Comparison of ENCODE assay signal across 18 cellular contexts in the genomic region with DNA sequence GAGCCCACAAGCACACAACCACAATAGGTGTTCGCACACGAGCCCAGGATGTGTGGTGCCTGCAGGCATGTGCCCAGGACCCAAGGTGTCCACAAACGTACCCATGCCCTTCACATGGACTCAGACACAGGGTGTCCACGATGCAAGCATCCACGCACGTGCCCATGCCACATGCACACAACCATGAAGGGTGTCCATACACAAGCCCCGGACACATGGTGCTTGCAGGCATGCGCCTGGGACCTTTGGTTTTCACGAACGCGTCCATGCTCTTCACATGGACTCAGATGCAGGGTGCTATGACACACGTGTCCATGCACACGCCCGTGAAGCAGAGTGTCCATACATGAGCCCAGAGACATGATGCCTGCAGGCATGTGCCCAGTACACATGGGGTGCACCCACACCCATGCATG. TPM values are rescaled to one million over a fixed set of nuclear protein-coding genes. Genes with fewer than 3 reads are reported as not detected.
DNase-seq lines count a peak whose midpoint lies in the region; ATAC-seq, FAIRE-seq and TF ChIP-seq lines count a peak whose summit lies in the region.
"Had no signal": no experiment of that assay in that cellular context is flagged by ENCODE, and none has a peak within 500 bp of the region (broad histone marks: within the 10 kb centered on the region; RNA-seq: fewer than 3 reads in every experiment).

No MANE protein-coding gene starts in this region.

- H3K36me3 Mint-ChIP-seq in activated naive CD4-positive, alpha-beta T cell treated with anti-CD3 and anti-CD28 coated beads, Interleukin-2, amount 10 ng/mL, durations not matched to agents 7 days and 5 days: no peaks in the 10 kb centered on the region
- H3K36me3 Mint-ChIP-seq in MCF 10A (ENCODE audit: insufficient read depth, unreplicated experiment): no peaks in the 10 kb centered on the region
- H3K36me3 Mint-ChIP-seq: CD8-positive, alpha-beta memory T cell had no signal

- no peak overlapping the region for H2AK5ac ChIP-seq in mesendoderm (ENCODE audit: low read length)

- no peaks in the 10 kb centered on the region for H3K9me3 ChIP-seq in ascending aorta
- no peaks in the 10 kb centered on the region for H3K9me3 ChIP-seq in transverse colon
- H3K9me3 ChIP-seq: breast epithelium, pancreas had no signal

- H3K4me1 Mint-ChIP-seq in activated naive CD4-positive, alpha-beta T cell treated with anti-CD3 and anti-CD28 coated beads, Interleukin-2, amount 10 ng/mL, durations not matched to agents 7 days and 5 days: peaks cover 3% of the 10 kb centered on the region
- peaks cover 13% of the 10 kb centered on the region for H3K4me1 Mint-ChIP-seq in MCF 10A (ENCODE audit: insufficient read depth, unreplicated experiment)

- no peak overlapping the region for H3K18ac ChIP-seq in mesendoderm (ENCODE audit: low read length)

- CTCF ChIA-PET in activated naive CD4-positive, alpha-beta T cell treated with anti-CD3 and anti-CD28 coated beads, Interleukin-2, amount 10 ng/mL, durations not matched to agents 7 days and 5 days (lab: Charles Lee): no interaction called here
- CTCF ChIA-PET in MCF 10A (lab: Yijun Ruan, JAX): interaction anchor here (0.9 kb wide), 1 partner anchor 11 kb away, joined by 3 read pairs; no protein-coding TSS in a partner anchor

- no peak overlapping the region for H3K4me2 ChIP-seq in mesendoderm (ENCODE audit: low read length)

- H2BK5ac ChIP-seq in mesendoderm (ENCODE audit: low read length): no peak overlapping the region

- H3K27me3 ChIP-seq in ascending aorta (no peaks in the 10 kb centered on the region), mesendoderm (ENCODE audit: insufficient read depth, low read length, poor library complexity) (no peaks in the 10 kb centered on the region), transverse colon (no peaks in the 10 kb centered on the region)
- H3K27me3 ChIP-seq: breast epithelium, pancreas had no signal

- no peak overlapping the region for H3K27ac Mint-ChIP-seq in activated naive CD4-positive, alpha-beta T cell treated with anti-CD3 and anti-CD28 coated beads, Interleukin-2, amount 10 ng/mL, durations not matched to agents 7 days and 5 days
- H3K27ac Mint-ChIP-seq in MCF 10A (ENCODE audit: low read depth, unreplicated experiment): no peak overlapping the region

- no peak overlapping the region for H4K5ac ChIP-seq in mesendoderm (ENCODE audit: low read length)

- H3K9ac ChIP-seq in mesendoderm (ENCODE audit: low read length): no peak overlapping the region

- TF ChIP-seq CTCF in ascending aorta (IDR thresholded peaks at IDR 0.05) (no peak), transverse colon (IDR thresholded peaks at IDR 0.05) (no peak), MCF 10A (IDR thresholded peaks at IDR 0.05; ENCODE audit: unreplicated experiment) (no peak)

- H2BK15ac ChIP-seq in mesendoderm (replicated peaks; ENCODE audit: low read depth): no peak overlapping the region

- intact Hi-C loops in ascending aorta (cut with DNase I): no loop called here
- intact Hi-C loops in transverse colon (cut with DNase I; ENCODE audit: low total_unique reads): no loop called here
- intact Hi-C loops in MCF 10A (cut with micrococcal nuclease): no loop called here

- no peaks in the 10 kb centered on the region for H3K9me3 Mint-ChIP-seq in activated naive CD4-positive, alpha-beta T cell treated with anti-CD3 and anti-CD28 coated beads, Interleukin-2, amount 10 ng/mL, durations not matched to agents 7 days and 5 days
- H3K9me3 Mint-ChIP-seq in MCF 10A (ENCODE audit: unreplicated experiment): no peaks in the 10 kb centered on the region
- H3K9me3 Mint-ChIP-seq: CD8-positive, alpha-beta memory T cell had no signal

- POLR2A ChIA-PET in MCF 10A (lab: Yijun Ruan, JAX): interaction anchor here (1.4 kb wide), 1 partner anchor 40 kb away, joined by 3 read pairs; no protein-coding TSS in a partner anchor

- H3K56ac ChIP-seq in mesendoderm (ENCODE audit: low read length): peak overlapping the region; percentile 36

- in situ Hi-C loops in transverse colon (cut with MboI; ENCODE audit: low pct_ligation_motif_present in 1 of 4, low pct_unique_long_range_greater_than_20kb in 1 of 4, low sequenced_read_pairs in 3 of 4): no loop called here

- no peaks in the 10 kb centered on the region for H3K79me1 ChIP-seq in mesendoderm (ENCODE audit: low read length)

- H3K27me3 Mint-ChIP-seq in activated naive CD4-positive, alpha-beta T cell treated with anti-CD3 and anti-CD28 coated beads, Interleukin-2, amount 10 ng/mL, durations not matched to agents 7 days and 5 days: peaks cover 4% of the 10 kb centered on the region
- peaks cover 5% of the 10 kb centered on the region for H3K27me3 Mint-ChIP-seq in MCF 10A (ENCODE audit: insufficient read depth, unreplicated experiment)

- no peak overlapping the region for H3K4me3 ChIP-seq in ascending aorta
- H3K4me3 ChIP-seq in mesendoderm (ENCODE audit: low read length): no peak overlapping the region
- no peak overlapping the region for H3K4me3 ChIP-seq in transverse colon
- H3K4me3 ChIP-seq: breast epithelium, pancreas had no signal

- H3K79me2 ChIP-seq in mesendoderm (ENCODE audit: control insufficient read depth, insufficient read depth, low read length): no peaks in the 10 kb centered on the region

- no peak for TF ChIP-seq EP300 in transverse colon (IDR thresholded peaks at IDR 0.05; ENCODE audit: low read depth)

- FAIRE-seq in GM12891 (lab: Jason Lieb, UNC): no peak
- FAIRE-seq: pancreas, RCC 7860 had no signal

- H4K8ac ChIP-seq in mesendoderm (ENCODE audit: low read depth, low read length): no peak overlapping the region

- H3K4ac ChIP-seq in mesendoderm (ENCODE audit: low read depth, low read length): no peak overlapping the region

- DNase-seq in activated naive CD4-positive, alpha-beta T cell treated with anti-CD3 and anti-CD28 coated beads, Interleukin-2, amount 10 ng/mL, durations not matched to agents 7 days and 5 days: peak; percentile 19
- DNase-seq in activated naive CD4-positive, alpha-beta T cell (lab: John Stamatoyannopoulos, UW): no peak
- DNase-seq in ascending aorta (ENCODE audit: low spot score in 2 of 2) (peak; percentile 1 to 58), mesendoderm (no peak), transverse colon (peak; percentile 1), GM12891 (ENCODE audit: insufficient read length, low spot score) (no peak), MCF 10A (ENCODE audit: unreplicated experiment) (no peak)
- DNase-seq: effector CD8-positive, alpha-beta T cell; hippocampal formation; KBM-7; NCI-H1092; stimulated activated CD4-positive, alpha-beta T cell treated with anti-CD3 and anti-CD28 coated beads, Interleukin-12 subunit alpha, Interleukin-12 subunit beta, amount 100 ng/mL, for 4 hours; stimulated activated naive CD4-positive, alpha-beta T cell treated with Interleukin-2 at 50 U/mL for 16 hours had no signal

- H3K4me1 ChIP-seq in ascending aorta (no peaks in the 10 kb centered on the region), mesendoderm (ENCODE audit: control insufficient read depth, low read depth, low read length) (peaks cover 3% of the 10 kb centered on the region), transverse colon (no peaks in the 10 kb centered on the region)
- H3K4me1 ChIP-seq: pancreas had no signal

- TF ChIP-seq POLR2A in transverse colon (IDR thresholded peaks at IDR 0.05) (no peak), GM12891 (IDR thresholded peaks at IDR 0.05; ENCODE audit: low read depth, low read length) (no peak)

- BruUV-seq in MCF 10A (replicated peaks; lab: Mats Ljungman, UMichigan): no TSS peak

- H3K4me3 Mint-ChIP-seq in activated naive CD4-positive, alpha-beta T cell treated with anti-CD3 and anti-CD28 coated beads, Interleukin-2, amount 10 ng/mL, durations not matched to agents 7 days and 5 days: no peak overlapping the region
- H3K4me3 Mint-ChIP-seq in MCF 10A (ENCODE audit: unreplicated experiment): no peak overlapping the region
- H3K4me3 Mint-ChIP-seq: CD8-positive, alpha-beta memory T cell had no signal

- H3K27ac ChIP-seq in ascending aorta (no peak overlapping the region), mesendoderm (ENCODE audit: low read depth, low read length) (no peak overlapping the region), transverse colon (no peak overlapping the region)
- H3K27ac ChIP-seq: breast epithelium, pancreas had no signal

- H3K23ac ChIP-seq in mesendoderm (ENCODE audit: low read length): no peak overlapping the region

- H3K36me3 ChIP-seq in ascending aorta: no peaks in the 10 kb centered on the region
- H3K36me3 ChIP-seq in mesendoderm (ENCODE audit: control insufficient read depth, insufficient read depth, low read length): no peaks in the 10 kb centered on the region
- no peaks in the 10 kb centered on the region for H3K36me3 ChIP-seq in transverse colon
- H3K36me3 ChIP-seq: breast epithelium, pancreas had no signal

- no peak overlapping the region for H2BK120ac ChIP-seq in mesendoderm (ENCODE audit: low read depth, low read length)

- ATAC-seq in GM19328 (IDR thresholded peaks at IDR 0.05; ENCODE audit: unreplicated experiment): no peak
- ATAC-seq: pancreas had no signal

- no CpG with 5 or more reads among the region's 14 CpGs for WGBS in mesendoderm (ENCODE audit: extremely low coverage, insufficient coverage, low lambda C conversion rate)
- WGBS in transverse colon (ENCODE audit: low coverage in 1 of 2), 2 donors: 94% methylated on average over 14 of the region's 14 CpGs; no CpG with 5 or more reads in 1 of the 2 donors

TF ChIP-seq in GM12891, 5 proteins besides CTCF, POLR2A, EP300 and RAD21:
- TF ChIP-seq SPI1 (IDR thresholded peaks at IDR 0.05; ENCODE audit: low read depth, low read length) (no peak), PAX5 (IDR thresholded peaks at IDR 0.05; ENCODE audit: insufficient read depth, low read length, severe bottlenecking) (no peak), POU2F2 (IDR thresholded peaks at IDR 0.05; ENCODE audit: low read depth, low read length) (no peak), TAF1 (IDR thresholded peaks at IDR 0.05; ENCODE audit: low read depth, low read length) (no peak), POLR2AphosphoS5 (IDR thresholded peaks at IDR 0.05; ENCODE audit: low read depth, low read length) (no peak)

RNA-seq across cellular contexts. Expression of gene WNT9A, which starts 53.4 kb away (rescaled TPM):
- total RNA-seq in ascending aorta (0.96 TPM), transverse colon (1 to 10 TPM; 1.2 to 4.0 (median 1.8) TPM), MCF 10A (2022) (2.6 and 6.6 TPM in 2 replicates)
- polyA plus RNA-seq in mesendoderm (2013, experiment 1 of 2): 0.21 TPM
- polyA plus RNA-seq in mesendoderm (2013, experiment 2 of 2): 0.15 TPM
- polyA plus RNA-seq in GM12891 (2012; ENCODE audit: low read depth, missing spikeins): not detected
- polyA plus RNA-seq: CD8-positive, alpha-beta memory T cell had no signal

Comparison
In these comparisons a context has a peak if more than half of its experiments do, and no peak if none do; other contexts are left out.
1. DNase-seq: peak in activated naive CD4-positive, alpha-beta T cell treated with anti-CD3 and anti-CD28 coated beads, Interleukin-2, amount 10 ng/mL, durations not matched to agents 7 days and 5 days (single experiment), ascending aorta (2 of 2) and transverse colon (single experiment); none in activated naive CD4-positive, alpha-beta T cell (0 of 4), mesendoderm (single experiment), GM12891 (single experiment) and MCF 10A (single experiment).